In the genomic region with DNA sequence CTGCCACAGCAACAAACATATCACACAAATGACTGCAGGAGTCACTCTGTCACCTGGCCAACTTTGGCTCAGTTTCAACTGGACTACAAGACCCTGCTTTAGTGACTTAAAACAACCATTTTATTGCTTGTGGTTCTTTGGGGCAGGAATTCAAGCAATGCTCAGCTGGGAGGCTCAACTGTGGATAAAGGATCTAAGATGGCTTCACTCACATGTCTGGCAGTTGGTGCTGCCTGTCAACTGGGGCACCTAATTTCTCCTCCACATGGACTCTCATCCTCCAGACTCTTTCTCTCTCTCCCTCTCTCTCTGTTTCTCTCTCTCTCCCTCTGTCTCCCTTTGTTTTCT, we compare ENCODE assay signal across 18 cellular contexts.
"Had no signal": no experiment of that assay in that cellular context is flagged by ENCODE, and none has a peak within 500 bp of the region (broad histone marks: within the 10 kb centered on the region; RNA-seq: fewer than 3 reads in every experiment).

No MANE protein-coding gene starts in this region.

- DNase-seq: activated CD4-positive, alpha-beta T cell treated with anti-CD3 and anti-CD28 coated beads, Interleukin-2, amount 10 ng/mL, durations not matched to agents 24 days and 14 days; activated CD8-positive, alpha-beta T cell treated with anti-CD3 and anti-CD28 coated beads for 36 hours; activated naive CD4-positive, alpha-beta T cell treated with anti-CD3 and anti-CD28 coated beads, Interleukin-2, amount 10 ng/mL, durations not matched to agents 7 days and 5 days; activated T-cell treated with anti-CD3 and anti-CD28 coated beads, Interleukin-2, amount 50 U/mL, for 24 hours; effector CD4-positive, alpha-beta T cell; head of caudate nucleus; left ventricle myocardium inferior; mammary epithelial cell; naive thymus-derived CD4-positive, alpha-beta T cell; ovary; stimulated activated CD4-positive, alpha-beta T cell treated with anti-CD3 and anti-CD28 coated beads, Interleukin-4, amount 100 ng/mL, for 24 hours; testis; upper lobe of left lung had no signal

- H3K4me3 Mint-ChIP-seq: activated CD4-positive, alpha-beta T cell treated with anti-CD3 and anti-CD28 coated beads, Interleukin-2, amount 10 ng/mL, durations not matched to agents 24 days and 14 days; activated CD8-positive, alpha-beta T cell treated with anti-CD3 and anti-CD28 coated beads for 36 hours; activated naive CD4-positive, alpha-beta T cell treated with anti-CD3 and anti-CD28 coated beads, Interleukin-2, amount 10 ng/mL, durations not matched to agents 7 days and 5 days; activated T-cell treated with anti-CD3 and anti-CD28 coated beads, Interleukin-2, amount 50 U/mL, for 24 hours; stimulated activated memory B cell treated with anti-CD40 and anti-IgM and Interleukin-4, amounts not matched to agents 10 μg/mL and 1 μg/mL and 100 μg/mL, for 72 hours; T-helper 1 cell treated with Interleukin-12 subunit alpha and Interleukin-12 subunit beta and Interleukin-4 antibody, amounts not matched to agents 30 μg/mL and 1 μg/mL, for 36 hours had no signal

- H3K36me3 ChIP-seq: ascending aorta, breast epithelium, left ventricle myocardium inferior, ovary, upper lobe of left lung had no signal

- H3K27ac ChIP-seq: ascending aorta, breast epithelium, left ventricle myocardium inferior, ovary, testis, upper lobe of left lung had no signal

- H3K9me3 Mint-ChIP-seq: activated CD8-positive, alpha-beta T cell treated with anti-CD3 and anti-CD28 coated beads for 36 hours; activated naive CD4-positive, alpha-beta T cell treated with anti-CD3 and anti-CD28 coated beads, Interleukin-2, amount 10 ng/mL, durations not matched to agents 7 days and 5 days; activated T-helper 2 cell treated with anti-CD3 and anti-CD28 coated beads, Interferon-gamma antibody, Interleukin-2, Interleukin-4, amounts not matched to agents 10 μg/mL and 5 μg/mL and 100 μg/mL, durations not matched to agents 14 hours and 24 hours and 36 hours; T-helper 1 cell treated with Interleukin-12 subunit alpha and Interleukin-12 subunit beta and Interleukin-4 antibody, amounts not matched to agents 30 μg/mL and 1 μg/mL, for 36 hours had no signal

- H3K36me3 Mint-ChIP-seq: activated naive CD4-positive, alpha-beta T cell treated with anti-CD3 and anti-CD28 coated beads, Interleukin-2, amount 10 ng/mL, durations not matched to agents 7 days and 5 days; naive thymus-derived CD4-positive, alpha-beta T cell; stimulated activated memory B cell treated with anti-CD40 and anti-IgM and Interleukin-4, amounts not matched to agents 10 μg/mL and 1 μg/mL and 100 μg/mL, for 72 hours had no signal

- H3K27me3 ChIP-seq: ascending aorta, breast epithelium, ovary, testis, upper lobe of left lung had no signal

- H3K27ac Mint-ChIP-seq: activated CD4-positive, alpha-beta T cell treated with anti-CD3 and anti-CD28 coated beads, Interleukin-2, amount 10 ng/mL, durations not matched to agents 24 days and 14 days; activated CD8-positive, alpha-beta T cell treated with anti-CD3 and anti-CD28 coated beads for 36 hours; activated naive CD4-positive, alpha-beta T cell treated with anti-CD3 and anti-CD28 coated beads, Interleukin-2, amount 10 ng/mL, durations not matched to agents 7 days and 5 days; activated T-cell treated with anti-CD3 and anti-CD28 coated beads, Interleukin-2, amount 50 U/mL, for 24 hours; activated T-helper 2 cell treated with anti-CD3 and anti-CD28 coated beads, Interferon-gamma antibody, Interleukin-2, Interleukin-4, amounts not matched to agents 10 μg/mL and 5 μg/mL and 100 μg/mL, durations not matched to agents 14 hours and 24 hours and 36 hours; stimulated activated memory B cell treated with anti-CD40 and anti-IgM and Interleukin-4, amounts not matched to agents 10 μg/mL and 1 μg/mL and 100 μg/mL, for 72 hours; T-helper 1 cell treated with Interleukin-12 subunit alpha and Interleukin-12 subunit beta and Interleukin-4 antibody, amounts not matched to agents 30 μg/mL and 1 μg/mL, for 36 hours had no signal

- H3K4me3 ChIP-seq: ascending aorta, breast epithelium, left ventricle myocardium inferior, ovary, testis, upper lobe of left lung had no signal

- H3K9me3 ChIP-seq: ascending aorta, breast epithelium, ovary, testis, upper lobe of left lung had no signal

- H3K4me1 ChIP-seq: breast epithelium had no signal

- H3K27me3 Mint-ChIP-seq: activated CD8-positive, alpha-beta T cell treated with anti-CD3 and anti-CD28 coated beads for 36 hours; stimulated activated memory B cell treated with anti-CD40 and anti-IgM and Interleukin-4, amounts not matched to agents 10 μg/mL and 1 μg/mL and 100 μg/mL, for 72 hours had no signal
